8 cellular contexts compared by ENCODE assay signal in genomic region chr3:20040476-20041196, GRCh38. TPM values are rescaled to one million over a fixed set of nuclear protein-coding genes. Genes with fewer than 3 reads are reported as not detected.
A peak's percentile ranks its signal among the peaks of the same experiment; 100 is the strongest.
DNase-seq lines count a peak whose midpoint lies in the region; ATAC-seq and TF ChIP-seq lines count a peak whose summit lies in the region.

No MANE protein-coding gene starts in this region.

- no peaks in the 10 kb centered on the region for H3K36me3 Mint-ChIP-seq in IgD-negative memory B cell
- no peaks in the 10 kb centered on the region for H3K36me3 Mint-ChIP-seq in activated naive CD8-positive, alpha-beta T cell

- no peak overlapping the region for H3K9ac ChIP-seq in SK-N-MC (ENCODE audit: insufficient read length)

- peak in 1 of 2 donors; percentile 62 for TF ChIP-seq POLR2A in thyroid gland (IDR thresholded peaks at IDR 0.05)

- peak; percentile 43 for ATAC-seq in GM21529 (IDR thresholded peaks at IDR 0.05; ENCODE audit: unreplicated experiment)

- H3K9me3 ChIP-seq in SK-N-MC (ENCODE audit: low read depth, low read length) (no peaks in the 10 kb centered on the region), thyroid gland (no peaks in the 10 kb centered on the region)

- TF ChIP-seq CTCF in thyroid gland (IDR thresholded peaks at IDR 0.05), result no peak

- H3K27ac Mint-ChIP-seq in IgD-negative memory B cell, result peak overlapping the region; percentile 95 to 99 (median 98)
- H3K27ac Mint-ChIP-seq in activated naive CD8-positive, alpha-beta T cell, result peak overlapping the region; percentile 88

- H3K4me3 ChIP-seq in SK-N-MC (peak overlapping the region; percentile 77), thyroid gland (replicated peaks in 1 of 3) (peak overlapping the region; percentile 5 to 73 (median 60))

- H3K4me3 Mint-ChIP-seq in IgD-negative memory B cell, result peak overlapping the region; percentile 96 to 100 (median 98)
- H3K4me3 Mint-ChIP-seq in activated naive CD8-positive, alpha-beta T cell, result peak overlapping the region; percentile 92

- no peaks in the 10 kb centered on the region for H3K9me3 Mint-ChIP-seq in IgD-negative memory B cell
- no peaks in the 10 kb centered on the region for H3K9me3 Mint-ChIP-seq in activated naive CD8-positive, alpha-beta T cell (ENCODE audit: low read depth)

- H3K27me3 ChIP-seq in thyroid gland, result no peaks in the 10 kb centered on the region

- H3K36me3 ChIP-seq in SK-N-MC (ENCODE audit: insufficient read depth, low read length) (no peaks in the 10 kb centered on the region), thyroid gland (no peaks in the 10 kb centered on the region)

- WGBS in thyroid gland, 2 donors, result 0 to 2% methylated on average over 10 to 20 of the region's 73 CpGs

- peaks cover 31 to 35% (median 32%) of the 10 kb centered on the region in 3 donors for H3K4me1 Mint-ChIP-seq in IgD-negative memory B cell
- peaks cover 56% of the 10 kb centered on the region for H3K4me1 Mint-ChIP-seq in activated naive CD8-positive, alpha-beta T cell (ENCODE audit: low read depth)

- no peaks in the 10 kb centered on the region for H3K27me3 Mint-ChIP-seq in IgD-negative memory B cell
- no peaks in the 10 kb centered on the region for H3K27me3 Mint-ChIP-seq in activated naive CD8-positive, alpha-beta T cell

- H3K27ac ChIP-seq in SK-N-MC, result no peak overlapping the region
- peak overlapping the region; percentile 95 to 99 (median 96) for H3K27ac ChIP-seq in thyroid gland

- DNase-seq in ELF-1 (ENCODE audit: low read depth, low spot score) (peak; percentile 78), SK-N-MC (ENCODE audit: low read depth, low spot score) (no peak), glomerular visceral epithelial cell (ENCODE audit: extremely low spot score) (peak; percentile 78), occipital lobe (lab: John Stamatoyannopoulos, UW) (peak; percentile 71), thyroid gland (peak; percentile 86 to 89)

- intact Hi-C loops in thyroid gland (cut with DNase I), result loop anchor here (5.0 kb wide), 1 partner anchor 93 kb away; the partner anchor contains the start of gene RAB5A

- peaks cover 28 to 30% of the 10 kb centered on the region in 2 donors for H3K4me1 ChIP-seq in thyroid gland

RNA-seq across cellular contexts. Expression of gene KAT2B, which starts 0.4 kb away (rescaled TPM):
- polyA plus RNA-seq in IgD-negative memory B cell, result 4.8 TPM
- total RNA-seq in occipital lobe, result 14.2 TPM
- 100 to 1,000 TPM in 1 of 4 donors, 10 to 100 TPM in 3; 57.2 to 122 (median 74.9) TPM for total RNA-seq in thyroid gland

RNA-seq across cellular contexts. Expression of gene PP2D1, which starts 28.6 kb away (rescaled TPM):
- polyA plus RNA-seq in IgD-negative memory B cell, result 0.64 TPM
- total RNA-seq in occipital lobe (not detected), thyroid gland (not detected)
